In the genomic region with DNA sequence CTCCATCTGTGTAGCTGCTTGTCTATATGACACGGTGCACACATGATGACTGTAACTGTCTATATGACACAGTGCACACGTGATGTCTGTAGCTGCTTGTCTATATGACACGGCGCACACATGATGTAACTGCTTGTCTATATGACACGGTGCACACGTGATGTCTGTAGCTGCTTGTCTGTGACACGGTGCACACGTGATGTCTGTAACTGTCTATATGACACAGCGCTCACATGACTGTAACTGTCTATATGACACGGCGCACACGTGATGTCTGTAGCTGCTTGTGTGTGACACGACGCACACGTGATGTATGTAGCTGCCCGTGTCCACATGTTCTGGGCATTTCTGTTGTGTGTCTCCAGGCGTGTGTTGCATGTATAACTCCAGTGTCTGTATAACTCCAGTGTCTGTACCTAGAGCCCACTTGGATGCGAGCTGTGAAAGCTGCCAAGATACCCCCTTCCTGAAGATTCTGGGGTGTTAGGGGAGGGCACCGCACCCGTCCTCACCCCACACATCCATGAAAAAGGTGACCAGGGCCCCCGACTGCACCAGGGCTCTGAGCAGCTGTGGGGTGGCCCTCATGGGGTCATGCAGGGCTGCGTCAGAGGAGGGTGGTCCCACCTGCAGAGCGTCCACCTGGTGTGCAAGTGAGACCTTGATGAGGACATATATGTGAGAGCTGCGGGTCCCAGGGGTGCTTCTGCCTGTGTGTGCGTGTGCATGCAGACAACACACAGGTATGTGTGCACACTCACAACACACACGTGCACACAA, we compare ENCODE assay signal across 17 cellular contexts.
"Had no signal": no experiment of that assay in that cellular context is flagged by ENCODE, and none has a peak within 500 bp of the region (broad histone marks: within the 10 kb centered on the region; RNA-seq: fewer than 3 reads in every experiment).

No MANE protein-coding gene starts in this region.

- H3K36me3 ChIP-seq: breast epithelium, suprapubic skin, transverse colon had no signal

- H3K4me3 ChIP-seq: breast epithelium, lung, suprapubic skin, transverse colon had no signal

- DNase-seq: activated CD4-positive, alpha-beta T cell treated with anti-CD3 and anti-CD28 coated beads, Interleukin-2, amount 50 U/mL, for 1 hour; activated CD4-positive, CD25-positive, alpha-beta regulatory T cell treated with anti-CD3 and anti-CD28 coated beads, Interleukin-2, amount 50 U/mL, for 72 hours; activated effector memory CD4-positive, alpha-beta T cell treated with Interleukin-2 at 50 U/mL for 16 hours; activated naive CD4-positive, alpha-beta T cell treated with anti-CD3 and anti-CD28 coated beads, Interleukin-2, amount 50 U/mL, for 16 hours; activated T-cell treated with anti-CD3 and anti-CD28 coated beads, Interleukin-2, amount 50 U/mL, for 24 hours; foreskin keratinocyte; hypothalamus; nucleus accumbens; retina; SW 1271; T-helper 2 cell; transverse colon had no signal

- FAIRE-seq: astrocyte had no signal

- H3K27me3 ChIP-seq: breast epithelium, suprapubic skin, transverse colon had no signal

- H3K27ac ChIP-seq: breast epithelium, foreskin keratinocyte, suprapubic skin, transverse colon, VCaP had no signal

- H3K4me1 ChIP-seq: breast epithelium, foreskin keratinocyte, transverse colon had no signal

- H3K9me3 ChIP-seq: breast epithelium, suprapubic skin, transverse colon had no signal
